17 cellular contexts compared by ENCODE assay signal in genomic region chr3:182465301-182466185, GRCh38.
"Had no signal": no experiment of that assay in that cellular context is flagged by ENCODE, and none has a peak within 500 bp of the region (broad histone marks: within the 10 kb centered on the region; RNA-seq: fewer than 3 reads in every experiment).

No MANE protein-coding gene starts in this region.

- DNase-seq: activated CD4-positive, alpha-beta memory T cell treated with anti-CD3 and anti-CD28 coated beads, Interleukin-2, amount 10 ng/mL, durations not matched to agents 7 days and 5 days; activated CD4-positive, alpha-beta T cell treated with anti-CD3 and anti-CD28 coated beads for 4 hours; activated effector memory CD4-positive, alpha-beta T cell treated with anti-CD3 and anti-CD28 coated beads, Interleukin-2, amount 50 U/mL, for 16 hours; activated T-cell treated with anti-CD3 and anti-CD28 coated beads, Interleukin-2, amount 50 U/mL, for 4 hours; body of pancreas; central memory CD4-positive, alpha-beta T cell; colonic mucosa; left lung; mammary epithelial cell; naive B cell; stimulated activated naive B cell treated with anti-CD40 and anti-IgM and Interleukin-4, amounts not matched to agents 10 μg/mL and 1 μg/mL and 100 μg/mL, for 72 hours had no signal

- H3K4me3 ChIP-seq: body of pancreas, colonic mucosa, left lung, thyroid gland, vagina had no signal

- H3K36me3 ChIP-seq: colonic mucosa, left lung, thyroid gland, vagina had no signal

- FAIRE-seq: islet of Langerhans had no signal

- H3K4me1 ChIP-seq: body of pancreas, colonic mucosa, left lung, parathyroid adenoma, thyroid gland, vagina had no signal

- H3K9me3 ChIP-seq: body of pancreas, colonic mucosa, thyroid gland, vagina had no signal

- H3K27ac ChIP-seq: body of pancreas, colonic mucosa, left lung, parathyroid adenoma, thyroid gland, vagina had no signal

- H3K27me3 ChIP-seq: body of pancreas, colonic mucosa, left lung, thyroid gland, vagina had no signal

- ATAC-seq: activated T-cell treated with anti-CD3 and anti-CD28 coated beads, Interleukin-2, amount 50 U/mL, for 4 hours; body of pancreas; esophagus mucosa; stimulated activated naive B cell treated with anti-CD40 and anti-IgM and Interleukin-4, amounts not matched to agents 10 μg/mL and 1 μg/mL and 100 μg/mL, for 72 hours; WTC11 had no signal
